ENCODE assay signal across 8 cellular contexts in genomic region chr20:25223179-25223661, GRCh38. TPM values are rescaled to one million over a fixed set of nuclear protein-coding genes. Genes with fewer than 3 reads are reported as not detected.
DNase-seq lines count a peak whose midpoint lies in the region; ATAC-seq and TF ChIP-seq lines count a peak whose summit lies in the region.

No MANE protein-coding gene starts in this region.

- H3K36me3 Mint-ChIP-seq in activated T-cell treated with anti-CD3 and anti-CD28 coated beads, Interleukin-2, amount 50 U/mL, for 24 hours (ENCODE audit: low read depth), result peaks cover 59% of the 10 kb centered on the region

- H3K27me3 ChIP-seq in BJ (ENCODE audit: control insufficient read depth, insufficient read depth, low read length), result no peaks in the 10 kb centered on the region
- no peaks in the 10 kb centered on the region for H3K27me3 ChIP-seq in iPS-20b (ENCODE audit: insufficient read depth, low read length)
- H3K27me3 ChIP-seq in upper lobe of right lung, result no peaks in the 10 kb centered on the region

- H3K4me1 ChIP-seq in iPS-20b (ENCODE audit: insufficient read depth, low read length) (peaks cover 5% of the 10 kb centered on the region; the same call in 1 of the 2 replicates), upper lobe of right lung (peaks cover 15% of the 10 kb centered on the region)

- peak overlapping the region; percentile 87 for H3K27ac Mint-ChIP-seq in activated T-cell treated with anti-CD3 and anti-CD28 coated beads, Interleukin-2, amount 50 U/mL, for 24 hours

- H3K27ac ChIP-seq in iPS-20b (ENCODE audit: low read length) (no peak overlapping the region), upper lobe of right lung (no peak overlapping the region)

- H3K9me3 ChIP-seq in iPS-20b (ENCODE audit: insufficient read depth, low read depth, low read length) (no peaks in the 10 kb centered on the region), upper lobe of right lung (no peaks in the 10 kb centered on the region)

- H3K9me3 Mint-ChIP-seq in activated T-cell treated with anti-CD3 and anti-CD28 coated beads, Interleukin-2, amount 50 U/mL, for 24 hours, result no peaks in the 10 kb centered on the region

- H3K36me3 ChIP-seq in BJ (ENCODE audit: control insufficient read depth, insufficient read depth, low read length), result peaks cover 15% of the 10 kb centered on the region
- peaks cover 8% of the 10 kb centered on the region; the same call in 1 of the 2 replicates for H3K36me3 ChIP-seq in iPS-20b (ENCODE audit: insufficient read depth, low read depth, low read length)
- H3K36me3 ChIP-seq in upper lobe of right lung, result peaks cover 17% of the 10 kb centered on the region

- intact Hi-C loops in upper lobe of right lung (cut with DNase I), result no loop called here

- peaks cover 19% of the 10 kb centered on the region for H3K4me1 Mint-ChIP-seq in activated T-cell treated with anti-CD3 and anti-CD28 coated beads, Interleukin-2, amount 50 U/mL, for 24 hours (ENCODE audit: low read depth)

- CTCF ChIA-PET in BJ (lab: Yijun Ruan, JAX), result interaction anchor here (2.0 kb wide), 1 partner anchor 24 kb away, joined by 7 read pairs; the partner anchor contains the start of gene PYGB

- no peak overlapping the region for H3K4me3 Mint-ChIP-seq in activated T-cell treated with anti-CD3 and anti-CD28 coated beads, Interleukin-2, amount 50 U/mL, for 24 hours

- H3K9ac ChIP-seq in iPS-20b (ENCODE audit: low read depth, low read length), result 0 out of 2 replicates have a peak overlapping the region, but pooled peaks have one; percentile 1

- H3K4me3 ChIP-seq in BJ (ENCODE audit: low read depth, low read length), result no peak overlapping the region
- H3K4me3 ChIP-seq in iPS-20b (ENCODE audit: low read length), result no peak overlapping the region
- no peak overlapping the region for H3K4me3 ChIP-seq in upper lobe of right lung

- peak; percentile 62 for DNase-seq in BJ (ENCODE audit: low read depth)
- peak; percentile 99 for DNase-seq in HT1080 (ENCODE audit: low read depth)
- DNase-seq in activated T-cell treated with anti-CD3 and anti-CD28 coated beads, Interleukin-2, amount 50 U/mL, for 24 hours, result peak; percentile 51
- no peak for DNase-seq in upper lobe of right lung
- DNase-seq in OCI-M2 (lab: John Stamatoyannopoulos, UW; ENCODE audit: unreplicated experiment), result no peak
- DNase-seq in C1 segment of cervical spinal cord (lab: John Stamatoyannopoulos, UW), result no peak

- POLR2A ChIA-PET in BJ (lab: Charles Lee), result no interaction called here

- peak; percentile 42 for TF ChIP-seq CTCF in BJ (IDR thresholded peaks at IDR 0.05; ENCODE audit: insufficient read depth, low read depth, low read length)
- no peak for TF ChIP-seq CTCF in upper lobe of right lung (IDR thresholded peaks at IDR 0.05)

- peak; percentile 14 for ATAC-seq in upper lobe of right lung
- ATAC-seq in GM21515 (IDR thresholded peaks at IDR 0.05; ENCODE audit: unreplicated experiment), result no peak

- H3K27me3 Mint-ChIP-seq in activated T-cell treated with anti-CD3 and anti-CD28 coated beads, Interleukin-2, amount 50 U/mL, for 24 hours, result no peaks in the 10 kb centered on the region

RNA-seq across cellular contexts. Expression of gene PYGB, which starts 24.7 kb away (rescaled TPM):
- 45.9 and 68.8 TPM in 2 replicates for polyA plus RNA-seq in BJ (2011; rRNA removed)
- 65.7 and 82.5 TPM in 2 replicates for polyA minus RNA-seq in BJ (2011; rRNA and poly(A)+ RNA removed)
- total RNA-seq in HT1080 (2014; rRNA removed; shearing (Covaris generic)), result 113 and 121 TPM in 2 replicates
- 141 and 151 TPM in 2 replicates for polyA plus RNA-seq in HT1080 (2015; cell fraction: cytosol; rRNA removed)
- 397 and 434 TPM in 2 replicates for polyA plus RNA-seq in HT1080 (2015; cell fraction: nucleus; rRNA removed)
- 61.1 TPM for total RNA-seq in upper lobe of right lung

RNA-seq across cellular contexts. Expression of gene ENTPD6, which starts 27.7 kb away (rescaled TPM):
- 53.1 and 70.8 TPM in 2 replicates for polyA plus RNA-seq in BJ (2011; rRNA removed)
- polyA minus RNA-seq in BJ (2011; rRNA and poly(A)+ RNA removed), result 26.9 and 39.2 TPM in 2 replicates
- total RNA-seq in HT1080 (2014; rRNA removed; shearing (Covaris generic)), result 96.1 and 107 TPM in 2 replicates
- polyA plus RNA-seq in HT1080 (2015; cell fraction: cytosol; rRNA removed), result 87.1 and 94.7 TPM in 2 replicates
- polyA plus RNA-seq in HT1080 (2015; cell fraction: nucleus; rRNA removed), result 167 and 180 TPM in 2 replicates
- 75.6 TPM for total RNA-seq in upper lobe of right lung

Comparison
In these comparisons a context has a peak if more than half of its experiments do, and no peak if none do; other contexts are left out.
1. DNase-seq: peak in BJ (single experiment), HT1080 (single experiment) and activated T-cell treated with anti-CD3 and anti-CD28 coated beads, Interleukin-2, amount 50 U/mL, for 24 hours (single experiment); none in upper lobe of right lung (single experiment), OCI-M2 (single experiment) and C1 segment of cervical spinal cord (0 of 14).